10 cellular contexts compared by ENCODE assay signal in the genomic region with DNA sequence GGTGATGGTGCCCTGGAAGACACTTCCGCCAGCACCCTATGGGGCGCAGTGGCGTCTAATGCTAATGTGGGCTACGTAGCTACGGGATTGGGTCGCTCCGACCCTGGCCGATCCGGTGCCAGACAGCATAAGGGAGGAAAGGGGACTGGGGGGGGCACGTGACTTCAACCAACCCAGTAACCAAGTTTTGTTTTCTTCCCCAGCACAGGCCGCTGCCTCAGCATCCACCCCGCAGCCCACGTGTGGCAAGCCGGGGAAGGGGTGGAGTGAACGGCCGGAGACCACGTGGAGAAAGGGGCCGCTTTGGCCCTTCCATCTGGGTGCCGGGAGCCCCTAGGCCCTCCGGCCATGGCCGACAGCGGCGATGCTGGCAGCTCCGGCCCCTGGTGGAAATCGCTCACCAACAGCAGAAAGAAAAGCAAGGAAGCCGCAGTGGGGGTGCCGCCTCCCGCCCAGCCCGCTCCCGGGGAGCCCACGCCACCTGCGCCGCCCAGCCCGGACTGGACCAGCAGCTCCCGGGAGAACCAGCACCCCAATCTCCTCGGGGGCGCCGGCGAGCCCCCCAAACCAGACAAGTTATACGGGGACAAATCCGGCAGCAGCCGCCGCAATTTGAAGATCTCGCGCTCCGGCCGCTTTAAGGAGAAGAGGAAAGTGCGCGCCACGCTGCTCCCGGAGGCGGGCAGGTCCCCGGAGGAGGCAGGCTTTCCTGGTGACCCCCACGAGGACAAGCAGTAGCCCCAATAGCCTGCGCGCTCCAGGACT. TPM values are rescaled to one million over a fixed set of nuclear protein-coding genes. Genes with fewer than 3 reads are reported as not detected.
DNase-seq lines count a peak whose midpoint lies in the region; ATAC-seq, FAIRE-seq and TF ChIP-seq lines count a peak whose summit lies in the region.
"Had no signal": no experiment of that assay in that cellular context is flagged by ENCODE, and none has a peak within 500 bp of the region (broad histone marks: within the 10 kb centered on the region; RNA-seq: fewer than 3 reads in every experiment).

No MANE protein-coding gene starts in this region.

- H4K20me1 ChIP-seq in osteoblast (ENCODE audit: insufficient read depth, low read length): no peaks in the 10 kb centered on the region

- peak overlapping the region; percentile 99 for H3K4me2 ChIP-seq in osteoblast (ENCODE audit: insufficient read depth, low read length)

- H3K27me3 ChIP-seq in Panc1 (ENCODE audit: control insufficient read depth, insufficient read depth, low read length) (peaks cover 20% of the 10 kb centered on the region), osteoblast (ENCODE audit: insufficient read depth, low read length) (peaks cover 49% of the 10 kb centered on the region)
- H3K27me3 ChIP-seq in CD4-positive, alpha-beta T cell (ENCODE audit: control insufficient read depth, insufficient read depth, low read length): peaks cover 53% of the 10 kb centered on the region

- H3K27ac Mint-ChIP-seq in CD4-positive, alpha-beta T cell: no peak overlapping the region
- H3K27ac Mint-ChIP-seq in immature natural killer cell: no peak overlapping the region
- H3K27ac Mint-ChIP-seq: effector memory CD8-positive, alpha-beta T cell had no signal

- CTCF ChIA-PET in Panc1 (lab: Charles Lee): no interaction called here
- CTCF ChIA-PET in CD4-positive, alpha-beta T cell (lab: Charles Lee): no interaction called here

- TF ChIP-seq POLR2A in GM12891 (IDR thresholded peaks at IDR 0.05; ENCODE audit: low read depth, low read length): no peak

- peaks cover 16% of the 10 kb centered on the region for H3K4me1 Mint-ChIP-seq in CD4-positive, alpha-beta T cell (ENCODE audit: low read depth)
- peaks cover 21 to 30% of the 10 kb centered on the region in 2 donors for H3K4me1 Mint-ChIP-seq in immature natural killer cell

- H3K36me3 Mint-ChIP-seq in CD4-positive, alpha-beta T cell (ENCODE audit: low read depth): no peaks in the 10 kb centered on the region
- peaks cover 0 to 7% (median 4%) of the 10 kb centered on the region in 3 donors for H3K36me3 Mint-ChIP-seq in immature natural killer cell

- H3K27me3 Mint-ChIP-seq in CD4-positive, alpha-beta T cell: peaks cover 77% of the 10 kb centered on the region
- peaks cover 8 to 19% (median 15%) of the 10 kb centered on the region in 3 donors for H3K27me3 Mint-ChIP-seq in immature natural killer cell (ENCODE audit: low read depth in 3 of 3)

- no peak overlapping the region for H3K4me3 Mint-ChIP-seq in CD4-positive, alpha-beta T cell
- H3K4me3 Mint-ChIP-seq in immature natural killer cell: peak overlapping the region in 2 of 5 donors; percentile 13 to 15

- H3K36me3 ChIP-seq in Panc1 (ENCODE audit: control insufficient read depth, insufficient read depth, low read length) (no peaks in the 10 kb centered on the region), osteoblast (ENCODE audit: insufficient read depth, low read length) (no peaks in the 10 kb centered on the region)

- H3K79me2 ChIP-seq in osteoblast (ENCODE audit: insufficient read depth, low read length): no peaks in the 10 kb centered on the region

- no peak for FAIRE-seq in GM12891 (lab: Jason Lieb, UNC)

- TF ChIP-seq CTCF in AG10803 (conservative IDR thresholded peaks at IDR 0.05; ENCODE audit: low read length) (no peak), Panc1 (IDR thresholded peaks at IDR 0.05) (no peak), fibroblast of villous mesenchyme (IDR thresholded peaks at IDR 0.05; ENCODE audit: insufficient read depth, low read depth, low read length) (no peak), osteoblast (IDR thresholded peaks at IDR 0.05; ENCODE audit: extremely low read depth, low read depth, low read length) (no peak)
- TF ChIP-seq CTCF in CD4-positive, alpha-beta T cell (IDR thresholded peaks at IDR 0.05): no peak

- H3K27ac ChIP-seq in Panc1 (ENCODE audit: low read length) (no peak overlapping the region), osteoblast (ENCODE audit: low read depth, low read length) (no peak overlapping the region)
- no peak overlapping the region for H3K27ac ChIP-seq in CD4-positive, alpha-beta T cell (ENCODE audit: low read depth, low read length)

- intact Hi-C loops in Panc1 (cut with micrococcal nuclease; ENCODE audit: unreplicated experiment): no loop called here
- intact Hi-C loops in CD4-positive, alpha-beta T cell (cut with DNase I, micrococcal nuclease): no loop called here

- H3K9me3 Mint-ChIP-seq in CD4-positive, alpha-beta T cell: no peaks in the 10 kb centered on the region
- peaks cover 0 to 5% (median 0%) of the 10 kb centered on the region in 6 donors for H3K9me3 Mint-ChIP-seq in immature natural killer cell

- H3K4me1 ChIP-seq in Panc1 (ENCODE audit: control insufficient read depth, insufficient read depth, low read length): peaks cover 10% of the 10 kb centered on the region
- H3K4me1 ChIP-seq in osteoblast (ENCODE audit: insufficient read depth, low read length): peaks cover 20% of the 10 kb centered on the region

- ATAC-seq in Panc1: peak; percentile 44; the same call in 1 of the 2 replicates
- ATAC-seq in CD4-positive, alpha-beta T cell (ENCODE audit: poor library complexity): no peak
- ATAC-seq in GM18870 (IDR thresholded peaks at IDR 0.05; ENCODE audit: unreplicated experiment): no peak
- ATAC-seq: effector memory CD8-positive, alpha-beta T cell had no signal

- POLR2A ChIA-PET in Panc1 (lab: Charles Lee): no interaction called here
- POLR2A ChIA-PET in CD4-positive, alpha-beta T cell (lab: Charles Lee): interaction anchor here (0.6 kb wide), 1 partner anchor 53 kb away, joined by 3 read pairs; no protein-coding TSS in a partner anchor

- in situ Hi-C loops in Panc1 (cut with HindIII; ENCODE audit: low pct_unique_long_range_greater_than_20kb, low sequenced_read_pairs): no loop called here

- no peak for DNase-seq in AG10803 (ENCODE audit: low read depth)
- DNase-seq in Panc1 (ENCODE audit: low read depth, low spot score): no peak
- peak; percentile 1 for DNase-seq in fibroblast of villous mesenchyme (ENCODE audit: low read depth)
- peak; percentile 80 for DNase-seq in osteoblast (ENCODE audit: insufficient read length, low spot score, missing footprints)
- no peak for DNase-seq in GM12891 (ENCODE audit: insufficient read length, low spot score)
- no peak for DNase-seq in CD4-positive, alpha-beta T cell
- DNase-seq in immature natural killer cell: no peak
- DNase-seq: effector memory CD8-positive, alpha-beta T cell; SHP77 treated with DMSO at 0.1 percent for 48 hours had no signal

- H3K4me3 ChIP-seq in AG10803 (ENCODE audit: low read length) (peak overlapping the region; percentile 51), Panc1 (ENCODE audit: low read depth in 2 of 2, low read length in 2 of 2) (peak overlapping the region; percentile 38 to 50), fibroblast of villous mesenchyme (ENCODE audit: low read depth, low read length) (peak overlapping the region; percentile 44), osteoblast (ENCODE audit: insufficient read depth, low read length) (peak overlapping the region; percentile 78)

- BruUV-seq in Panc1 (replicated peaks; lab: Mats Ljungman, UMichigan): no TSS peak

- H3K9me3 ChIP-seq in Panc1 (ENCODE audit: control insufficient read depth, insufficient read depth, low read depth, low read length) (no peaks in the 10 kb centered on the region), osteoblast (ENCODE audit: low read depth, low read length) (no peaks in the 10 kb centered on the region)
- H3K9me3 ChIP-seq in CD4-positive, alpha-beta T cell (ENCODE audit: control insufficient read depth, low read length): no peaks in the 10 kb centered on the region

- H2AFZ ChIP-seq in osteoblast (ENCODE audit: low read length): peak overlapping the region; percentile 85

TF ChIP-seq in GM12891, 5 proteins besides CTCF, POLR2A, EP300 and RAD21:
- TF ChIP-seq TAF1 (IDR thresholded peaks at IDR 0.05; ENCODE audit: low read depth, low read length): no peak
- no peak for TF ChIP-seq PAX5 (IDR thresholded peaks at IDR 0.05; ENCODE audit: insufficient read depth, low read length, severe bottlenecking)
- TF ChIP-seq POLR2AphosphoS5 (IDR thresholded peaks at IDR 0.05; ENCODE audit: low read depth, low read length): no peak
- no peak for TF ChIP-seq POU2F2 (IDR thresholded peaks at IDR 0.05; ENCODE audit: low read depth, low read length)
- no peak for TF ChIP-seq SPI1 (IDR thresholded peaks at IDR 0.05; ENCODE audit: low read depth, low read length)

RNA-seq across cellular contexts. Expression of gene PRR15, which starts 2.5 kb away (rescaled TPM):
- total RNA-seq in Panc1 (2021; ENCODE audit: unreplicated experiment) (0.23 TPM), fibroblast of villous mesenchyme (1.3 and 5.2 TPM in 2 replicates), osteoblast (1.1 and 1.2 TPM in 2 replicates)
- polyA plus RNA-seq in Panc1 (2012; ENCODE audit: insufficient read length): 0.13 TPM
- polyA plus RNA-seq in GM12891 (2012; ENCODE audit: low read depth, missing spikeins): not detected
- not detected for total RNA-seq in CD4-positive, alpha-beta T cell
- not detected for polyA plus RNA-seq in immature natural killer cell

Comparison
In these comparisons a context has a peak if more than half of its experiments do, and no peak if none do; other contexts are left out.
1. DNase-seq: peak in fibroblast of villous mesenchyme (single experiment) and osteoblast (single experiment); none in AG10803 (single experiment), Panc1 (single experiment), GM12891 (single experiment), CD4-positive, alpha-beta T cell (0 of 10) and immature natural killer cell (0 of 3).
2. Peak in every context shown above with its lines, with median percentiles within 50 percentile points of each other: H3K4me3 ChIP-seq.